Comparison of ENCODE assay signal across 24 cellular contexts in the genomic region with DNA sequence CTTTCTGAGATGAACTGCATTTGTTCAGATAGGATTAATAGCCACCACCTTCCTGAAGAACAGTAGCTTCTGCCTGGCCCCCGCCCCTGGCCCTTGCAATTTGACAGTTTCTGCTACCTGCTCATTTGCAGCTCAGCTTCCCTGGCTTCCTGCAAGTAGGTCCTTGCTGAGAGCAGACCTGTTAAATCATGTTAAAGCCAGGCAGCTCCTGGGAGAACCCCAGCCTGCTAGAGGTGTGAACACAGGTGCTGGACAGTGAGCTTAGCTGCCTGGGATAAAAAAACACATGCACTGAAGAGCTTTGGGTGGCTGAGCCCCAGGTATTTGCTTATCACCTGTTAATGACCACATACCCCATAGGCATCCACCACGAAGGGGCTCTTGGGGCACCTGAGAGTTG.
DNase-seq lines count a peak whose midpoint lies in the region; ATAC-seq, FAIRE-seq and TF ChIP-seq lines count a peak whose summit lies in the region.
"Had no signal": no experiment of that assay in that cellular context is flagged by ENCODE, and none has a peak within 500 bp of the region (broad histone marks: within the 10 kb centered on the region; RNA-seq: fewer than 3 reads in every experiment).

No MANE protein-coding gene starts in this region.

- no peak overlapping the region for H3K27ac Mint-ChIP-seq in activated naive CD4-positive, alpha-beta T cell treated with anti-CD3 and anti-CD28 coated beads, Interleukin-2, amount 10 ng/mL, durations not matched to agents 7 days and 5 days
- H3K27ac Mint-ChIP-seq: activated T-helper 1 cell treated with anti-CD3 and anti-CD28 coated beads, Interleukin-12 subunit alpha, Interleukin-12 subunit beta, Interleukin-2, Interleukin-4 antibody, amounts not matched to agents 30 ng/mL and 10 ng/mL and 1 ng/mL, durations not matched to agents 14 hours and 24 hours and 36 hours; immature natural killer cell; stimulated activated naive CD8-positive, alpha-beta T cell treated with anti-CD3 and anti-CD28 coated beads, Interleukin-15, Interleukin-2, amounts not matched to agents 100 ng/mL and 50 ng/mL, for 24 hours had no signal

- H3K79me2 ChIP-seq in GM12878 (ENCODE audit: control insufficient read depth, insufficient read depth, low read length) = no peaks in the 10 kb centered on the region
- H3K79me2 ChIP-seq in parathyroid adenoma = peaks cover 86% of the 10 kb centered on the region

- POLR2A ChIA-PET in GM12878 (lab: Charles Lee) = interaction anchor here (0.7 to 2.2 kb wide), 6 partner anchors 10 to 113 kb away, joined by 4 to 11 read pairs (median 5); no protein-coding TSS in a partner anchor

- SMC1A ChIA-PET in GM12878 (lab: Charles Lee; ENCODE audit: uncharacterized antibody, unreplicated experiment) = interaction anchor here (1.0 to 3.3 kb wide), 10 partner anchors 8 to 483 kb away, joined by 3 to 18 read pairs (median 6); no protein-coding TSS in a partner anchor

- no peaks in the 10 kb centered on the region for H4K20me1 ChIP-seq in GM12878 (ENCODE audit: control insufficient read depth, insufficient read depth)

- DNase-seq in GM12878 (ENCODE audit: low read depth, low spot score) (no peak), pancreas (no peak), amniotic stem cell (lab: John Stamatoyannopoulos, UW) (no peak)
- DNase-seq in activated naive CD4-positive, alpha-beta T cell treated with anti-CD3 and anti-CD28 coated beads, Interleukin-2, amount 10 ng/mL, durations not matched to agents 7 days and 5 days = no peak
- DNase-seq: activated CD4-positive, alpha-beta T cell treated with anti-CD3 and anti-CD28 coated beads, Interleukin-2, amount 50 U/mL, for 4 hours; activated CD4-positive, CD25-positive, alpha-beta regulatory T cell; activated naive CD4-positive, alpha-beta T cell treated with anti-CD3 and anti-CD28 coated beads, Interleukin-2, amount 50 U/mL, for 16 hours; central memory CD4-positive, alpha-beta T cell; GOT3; immature natural killer cell; mucosa of descending colon; NCI-H2081; NCI-H446; stimulated activated CD4-positive, alpha-beta T cell treated with anti-CD3 and anti-CD28 coated beads, Interleukin-15, amount 100 ng/mL, for 24 hours had no signal

- no peaks in the 10 kb centered on the region for H3K4me1 Mint-ChIP-seq in activated naive CD4-positive, alpha-beta T cell treated with anti-CD3 and anti-CD28 coated beads, Interleukin-2, amount 10 ng/mL, durations not matched to agents 7 days and 5 days
- H3K4me1 Mint-ChIP-seq: immature natural killer cell had no signal

- H3K27me3 ChIP-seq in HUES48 (ENCODE audit: control insufficient read depth, insufficient read depth, low read length) = no peaks in the 10 kb centered on the region
- no peaks in the 10 kb centered on the region for H3K27me3 ChIP-seq in GM12878 (replicated peaks in 1 of 2; ENCODE audit: control insufficient read depth in 2 of 2, insufficient read depth in 2 of 2, low read length in 1 of 2)
- H3K27me3 ChIP-seq in iPS-15b (ENCODE audit: control insufficient read depth, insufficient read depth, low read length) = no peaks in the 10 kb centered on the region
- no peaks in the 10 kb centered on the region for H3K27me3 ChIP-seq in parathyroid adenoma (ENCODE audit: control insufficient read depth, insufficient read depth, low read length)
- no peaks in the 10 kb centered on the region for H3K27me3 ChIP-seq in pancreas
- H3K27me3 ChIP-seq: ascending aorta, tibial nerve had no signal

- WGBS in GM12878 (ENCODE audit: insufficient coverage, insufficient replicate concordance, low lambda C conversion rate, missing lambda C conversion rate) = 7% methylated on average over 2 of the region's 2 CpGs
- WGBS in pancreas, 2 donors = 68 to 73% methylated on average over 2 of the region's 2 CpGs

- in situ Hi-C loops in GM12878 (cut with MboI) = no loop called here

- intact Hi-C loops in GM12878 (cut with micrococcal nuclease; ENCODE audit: unreplicated experiment) (no loop called here), pancreas (cut with DNase I) (no loop called here)

- H3K4me3 Mint-ChIP-seq in activated naive CD4-positive, alpha-beta T cell treated with anti-CD3 and anti-CD28 coated beads, Interleukin-2, amount 10 ng/mL, durations not matched to agents 7 days and 5 days = no peak overlapping the region
- H3K4me3 Mint-ChIP-seq: activated T-helper 1 cell treated with anti-CD3 and anti-CD28 coated beads, Interleukin-12 subunit alpha, Interleukin-12 subunit beta, Interleukin-2, Interleukin-4 antibody, amounts not matched to agents 30 ng/mL and 10 ng/mL and 1 ng/mL, durations not matched to agents 14 hours and 24 hours and 36 hours; immature natural killer cell; stimulated activated naive CD8-positive, alpha-beta T cell treated with anti-CD3 and anti-CD28 coated beads, Interleukin-15, Interleukin-2, amounts not matched to agents 100 ng/mL and 50 ng/mL, for 24 hours had no signal

- TF ChIP-seq CTCF in GM12878 (IDR thresholded peaks at IDR 0.05 in 2 of 3, conservative IDR thresholded peaks at IDR 0.05 in 1 of 3; ENCODE audit: control insufficient read depth in 2 of 3, extremely low read depth in 1 of 3, insufficient read depth in 1 of 3, low read depth in 3 of 3, low read length in 3 of 3) = no peak
- no peak for TF ChIP-seq CTCF in parathyroid adenoma (IDR thresholded peaks at IDR 0.05)
- no peak for TF ChIP-seq CTCF in pancreas (IDR thresholded peaks at IDR 0.05)

- no peak overlapping the region; the same call in 1 of the 2 replicates for H3K9ac ChIP-seq in HUES48 (ENCODE audit: low read depth, low read length)
- H3K9ac ChIP-seq in GM12878 (ENCODE audit: control insufficient read depth, insufficient read depth, low read length) = no peak overlapping the region
- H3K9ac ChIP-seq in iPS-15b (ENCODE audit: low read depth, low read length) = peak overlapping the region; percentile 55
- H3K9ac ChIP-seq in parathyroid adenoma = no peak overlapping the region

- H3K4me1 ChIP-seq in HUES48 (ENCODE audit: control insufficient read depth, insufficient read depth, low read length) = peaks cover 83% of the 10 kb centered on the region
- H3K4me1 ChIP-seq in GM12878 (ENCODE audit: control insufficient read depth, insufficient read depth, low read length) = no peaks in the 10 kb centered on the region
- H3K4me1 ChIP-seq in iPS-15b (ENCODE audit: control insufficient read depth, insufficient read depth, low read length) = peaks cover 52% of the 10 kb centered on the region
- peaks cover 17% of the 10 kb centered on the region for H3K4me1 ChIP-seq in parathyroid adenoma
- peaks cover 0 to 3% (median 0%) of the 10 kb centered on the region in 3 donors for H3K4me1 ChIP-seq in pancreas
- H3K4me1 ChIP-seq: tibial nerve had no signal

- no peaks in the 10 kb centered on the region for H3K27me3 Mint-ChIP-seq in activated naive CD4-positive, alpha-beta T cell treated with anti-CD3 and anti-CD28 coated beads, Interleukin-2, amount 10 ng/mL, durations not matched to agents 7 days and 5 days
- H3K27me3 Mint-ChIP-seq: stimulated activated naive CD8-positive, alpha-beta T cell treated with anti-CD3 and anti-CD28 coated beads, Interleukin-15, Interleukin-2, amounts not matched to agents 100 ng/mL and 50 ng/mL, for 24 hours had no signal

- H2AFZ ChIP-seq in GM12878 (ENCODE audit: control insufficient read depth, low read depth, low read length) (no peak overlapping the region), parathyroid adenoma (no peak overlapping the region)

- H3K4me3 ChIP-seq in HUES48 (ENCODE audit: low read depth, low read length) (no peak overlapping the region), GM12878 (no peak overlapping the region), iPS-15b (ENCODE audit: low read depth, low read length) (no peak overlapping the region), parathyroid adenoma (ENCODE audit: low read depth, low read length) (no peak overlapping the region), pancreas (no peak overlapping the region)
- H3K4me3 ChIP-seq: ascending aorta, mucosa of descending colon, tibial nerve had no signal

- RAD21 ChIA-PET in GM12878 (lab: Charles Lee; ENCODE audit: unreplicated experiment) = interaction anchor here (0.7 to 1.9 kb wide), 10 partner anchors 13 to 141 kb away, joined by 3 to 9 read pairs (median 4); no protein-coding TSS in a partner anchor

- H3K27ac ChIP-seq in HUES48 (ENCODE audit: low read depth, low read length) (peak overlapping the region; percentile 63), GM12878 (ENCODE audit: control insufficient read depth, insufficient read depth) (no peak overlapping the region), parathyroid adenoma (no peak overlapping the region), pancreas (no peak overlapping the region)
- H3K27ac ChIP-seq: ascending aorta, tibial nerve had no signal

- H3K4me2 ChIP-seq in GM12878 (ENCODE audit: control insufficient read depth, insufficient read depth) (no peak overlapping the region), parathyroid adenoma (ENCODE audit: low read length) (peak overlapping the region; percentile 28)

- no peaks in the 10 kb centered on the region for H3K36me3 ChIP-seq in HUES48 (ENCODE audit: control insufficient read depth, insufficient read depth, low read length)
- no peaks in the 10 kb centered on the region for H3K36me3 ChIP-seq in GM12878 (ENCODE audit: control insufficient read depth in 2 of 2, insufficient read depth in 2 of 2, low read length in 1 of 2)
- H3K36me3 ChIP-seq in iPS-15b (ENCODE audit: control insufficient read depth, insufficient read depth, low read length) = no peaks in the 10 kb centered on the region
- H3K36me3 ChIP-seq in parathyroid adenoma (ENCODE audit: control insufficient read depth, insufficient read depth, low read length) = no peaks in the 10 kb centered on the region
- no peaks in the 10 kb centered on the region for H3K36me3 ChIP-seq in pancreas
- H3K36me3 ChIP-seq: ascending aorta, tibial nerve had no signal

- H3K9me3 Mint-ChIP-seq in activated naive CD4-positive, alpha-beta T cell treated with anti-CD3 and anti-CD28 coated beads, Interleukin-2, amount 10 ng/mL, durations not matched to agents 7 days and 5 days = no peaks in the 10 kb centered on the region
- H3K9me3 Mint-ChIP-seq: activated T-helper 1 cell treated with anti-CD3 and anti-CD28 coated beads, Interleukin-12 subunit alpha, Interleukin-12 subunit beta, Interleukin-2, Interleukin-4 antibody, amounts not matched to agents 30 ng/mL and 10 ng/mL and 1 ng/mL, durations not matched to agents 14 hours and 24 hours and 36 hours; stimulated activated naive CD8-positive, alpha-beta T cell treated with anti-CD3 and anti-CD28 coated beads, Interleukin-15, Interleukin-2, amounts not matched to agents 100 ng/mL and 50 ng/mL, for 24 hours had no signal

- no peaks in the 10 kb centered on the region for H3K36me3 Mint-ChIP-seq in activated naive CD4-positive, alpha-beta T cell treated with anti-CD3 and anti-CD28 coated beads, Interleukin-2, amount 10 ng/mL, durations not matched to agents 7 days and 5 days
- H3K36me3 Mint-ChIP-seq: immature natural killer cell had no signal

- CTCF ChIA-PET in GM12878 (lab: Yijun Ruan, JAX) = interaction anchor here (0.9 to 2.2 kb wide), 5 partner anchors 10 to 27 kb away, joined by 3 to 9 read pairs (median 4); no protein-coding TSS in a partner anchor
- CTCF ChIA-PET in activated naive CD4-positive, alpha-beta T cell treated with anti-CD3 and anti-CD28 coated beads, Interleukin-2, amount 10 ng/mL, durations not matched to agents 7 days and 5 days (lab: Charles Lee) = no interaction called here

- TF ChIP-seq POLR2A in GM12878 (IDR thresholded peaks at IDR 0.05; ENCODE audit: low read depth, low read length) = no peak

- ATAC-seq in GM12878 (peak; percentile 40), pancreas (no peak)
- ATAC-seq: HepG2, mucosa of descending colon, sciatic nerve had no signal

- TF ChIP-seq EP300 in GM12878 (IDR thresholded peaks at IDR 0.05; ENCODE audit: borderline replicate concordance in 1 of 2, control insufficient read depth in 1 of 2, low read depth in 2 of 2, low read length in 2 of 2) = no peak

- FAIRE-seq in GM12878 (lab: Jason Lieb, UNC) (no peak), pancreas (lab: Jason Lieb, UNC) (no peak)
- FAIRE-seq: HepG2, RCC 7860 had no signal

- H3K9me3 ChIP-seq in HUES48 (ENCODE audit: control insufficient read depth, insufficient read depth, low read length) (no peaks in the 10 kb centered on the region), GM12878 (replicated peaks; ENCODE audit: control insufficient read depth, insufficient read depth, low read length) (no peaks in the 10 kb centered on the region), iPS-15b (ENCODE audit: control insufficient read depth, insufficient read depth, low read length) (no peaks in the 10 kb centered on the region), parathyroid adenoma (ENCODE audit: control insufficient read depth, low read length) (no peaks in the 10 kb centered on the region), pancreas (no peaks in the 10 kb centered on the region)
- H3K9me3 ChIP-seq: ascending aorta, mucosa of descending colon had no signal

- BruUV-seq in GM12878 (replicated peaks; lab: Mats Ljungman, UMichigan) = no TSS peak

- no peak for TF ChIP-seq RAD21 in GM12878 (IDR thresholded peaks at IDR 0.05; ENCODE audit: insufficient read depth, low read depth, low read length)
